ENCODE assay signal across 8 cellular contexts in the genomic region with DNA sequence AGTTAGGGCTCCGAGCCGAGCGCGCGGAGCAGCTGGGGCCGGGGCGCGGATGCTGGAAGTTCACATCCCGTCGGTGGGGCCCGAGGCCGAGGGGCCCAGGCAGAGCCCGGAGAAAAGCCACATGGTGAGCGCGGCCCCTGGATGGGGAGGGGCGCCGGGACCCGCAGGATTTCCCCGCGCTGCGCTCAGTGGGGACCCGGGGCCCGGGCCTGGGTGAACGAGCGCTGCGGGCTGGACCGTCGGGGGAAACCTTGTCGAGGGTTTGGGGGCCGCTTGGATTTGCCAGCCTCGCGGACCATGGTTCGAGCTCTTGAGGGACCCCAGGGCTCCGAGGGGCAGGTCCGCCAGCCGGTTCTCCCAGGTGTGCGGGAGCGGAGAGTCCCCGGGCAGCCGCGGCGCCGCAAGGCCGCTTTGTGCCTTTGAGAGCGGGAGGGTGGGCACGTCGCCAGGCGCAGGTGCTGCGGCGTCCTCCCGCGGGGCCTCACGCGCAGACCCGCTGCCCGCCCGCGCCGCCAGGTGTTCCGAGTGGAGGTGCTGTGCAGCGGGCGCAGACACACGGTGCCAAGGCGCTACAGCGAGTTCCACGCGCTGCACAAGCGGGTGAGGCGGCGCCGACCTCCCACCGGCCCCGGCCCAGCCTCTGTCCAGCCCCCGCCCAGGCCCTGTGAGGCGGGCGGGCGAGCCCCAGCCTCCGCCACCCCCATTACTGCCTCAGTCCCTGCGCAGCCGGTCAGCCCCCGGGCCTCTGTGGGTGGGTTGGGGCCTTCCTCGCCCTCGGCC. TPM values are rescaled to one million over a fixed set of nuclear protein-coding genes. Genes with fewer than 3 reads are reported as not detected.
A peak's percentile ranks its signal among the peaks of the same experiment; 100 is the strongest.
DNase-seq lines count a peak whose midpoint lies in the region; ATAC-seq and TF ChIP-seq lines count a peak whose summit lies in the region.

Gene SNX22 (plus strand): TSS at position 5 of the 780 bp plus-strand sequence. CDS start 45 bp downstream, at position 50.

- no peak within 1 kb of the TSS for H3K9ac ChIP-seq in parathyroid adenoma

- POLR2A ChIA-PET in activated B cell treated with CpG ODN at 0.5 μM for 24 hours (lab: Charles Lee): interaction anchor here (0.5 to 6.9 kb wide), 10 partner anchors 9 to 551 kb away, joined by 3 to 124 read pairs (median 4); partner anchors contain the start of genes CIAO2A, PPIB and SNX1

- no peaks in the 10 kb centered on the region for H3K9me3 Mint-ChIP-seq in activated B cell treated with CpG ODN at 0.5 μM for 24 hours

- peak within 1 kb of the TSS; percentile 51 for H3K4me2 ChIP-seq in parathyroid adenoma (ENCODE audit: low read length)

- peak within 1 kb of the TSS; percentile 86 for H3K4me3 Mint-ChIP-seq in activated B cell treated with CpG ODN at 0.5 μM for 24 hours

- DNase-seq in activated CD4-positive, alpha-beta T cell treated with anti-CD3 and anti-CD28 coated beads for 4 hours: peak; percentile 13 to 36
- no peak for DNase-seq in activated CD4-positive, alpha-beta T cell treated with anti-CD3 and anti-CD28 coated beads, Interleukin-2, amount 50 U/mL, for 4 hours
- DNase-seq in activated B cell treated with CpG ODN at 0.5 μM for 24 hours: peak; percentile 55
- DNase-seq in fibroblast of mammary gland (ENCODE audit: low read depth): no peak
- DNase-seq in NCI-H524 treated with DMSO at 0.1 percent for 48 hours (lab: John Stamatoyannopoulos, UW): no peak
- DNase-seq in SK-N-DZ (ENCODE audit: low spot score): no peak

- no peaks in the 10 kb centered on the region for H3K4me1 ChIP-seq in parathyroid adenoma

- intact Hi-C loops in activated B cell treated with CpG ODN at 0.5 μM for 24 hours (cut with micrococcal nuclease): loop anchor here (1.0 to 10.0 kb wide), 6 partner anchors 141 to 1135 kb away; partner anchors contain the start of genes HERC1, PARP16 and USP3

- peak within 1 kb of the TSS; percentile 91 for H3K27ac Mint-ChIP-seq in activated B cell treated with CpG ODN at 0.5 μM for 24 hours

- no peak within 1 kb of the TSS for H3K27ac ChIP-seq in parathyroid adenoma

- H3K4me3 ChIP-seq in fibroblast of mammary gland (ENCODE audit: control insufficient read depth, low read depth, low read length) (peak within 1 kb of the TSS; percentile 43), parathyroid adenoma (ENCODE audit: low read depth, low read length) (peak within 1 kb of the TSS; percentile 2)

- peaks cover 3% of the 10 kb centered on the region for H3K27me3 ChIP-seq in parathyroid adenoma (ENCODE audit: control insufficient read depth, insufficient read depth, low read length)

- H3K4me1 Mint-ChIP-seq in activated B cell treated with CpG ODN at 0.5 μM for 24 hours: peaks cover 57% of the 10 kb centered on the region

- CTCF ChIA-PET in activated B cell treated with CpG ODN at 0.5 μM for 24 hours (lab: Charles Lee): interaction anchor here (1.3 to 3.3 kb wide), 5 partner anchors 11 to 235 kb away, joined by 4 to 37 read pairs (median 21); partner anchors contain the start of genes CIAO2A, PPIB and TRIP4

- TF ChIP-seq CTCF in activated B cell treated with CpG ODN at 0.5 μM for 24 hours (IDR thresholded peaks at IDR 0.05): no peak
- TF ChIP-seq CTCF in fibroblast of mammary gland (conservative IDR thresholded peaks at IDR 0.05; ENCODE audit: control insufficient read depth, insufficient read depth, low read depth, low read length): no peak
- no peak for TF ChIP-seq CTCF in parathyroid adenoma (IDR thresholded peaks at IDR 0.05)

- H2AFZ ChIP-seq in parathyroid adenoma: peak within 1 kb of the TSS; percentile 38

- H3K79me2 ChIP-seq in parathyroid adenoma: no peaks in the 10 kb centered on the region

- H3K36me3 ChIP-seq in parathyroid adenoma (ENCODE audit: control insufficient read depth, insufficient read depth, low read length): no peaks in the 10 kb centered on the region

- H3K27me3 Mint-ChIP-seq in activated B cell treated with CpG ODN at 0.5 μM for 24 hours: no peaks in the 10 kb centered on the region

- ATAC-seq in HG03064 (IDR thresholded peaks at IDR 0.05; ENCODE audit: low read depth, unreplicated experiment): peak; percentile 7
- ATAC-seq in activated B cell treated with CpG ODN at 0.5 μM for 24 hours (ENCODE audit: low read depth): peak; percentile 4

- no peaks in the 10 kb centered on the region for H3K9me3 ChIP-seq in parathyroid adenoma (ENCODE audit: control insufficient read depth, low read length)

- peaks cover 25% of the 10 kb centered on the region for H3K36me3 Mint-ChIP-seq in activated B cell treated with CpG ODN at 0.5 μM for 24 hours (ENCODE audit: low read depth)

RNA-seq across cellular contexts. Expression of gene SNX22, which starts in this region (rescaled TPM):
- 41.7 and 46.2 TPM in 2 replicates for total RNA-seq in activated B cell treated with CpG ODN at 0.5 μM for 24 hours
- polyA plus RNA-seq in SK-N-DZ (2014; cell fraction: cytosol; rRNA removed): 4.5 and 6.9 TPM in 2 replicates
- 22.6 and 27.8 TPM in 2 replicates for polyA plus RNA-seq in SK-N-DZ (2014; cell fraction: nucleus; rRNA removed)

Comparison
In these comparisons a context has a peak if more than half of its experiments do, and no peak if none do; other contexts are left out.
1. DNase-seq: peak in activated CD4-positive, alpha-beta T cell treated with anti-CD3 and anti-CD28 coated beads for 4 hours (2 of 2) and activated B cell treated with CpG ODN at 0.5 μM for 24 hours (single experiment); none in activated CD4-positive, alpha-beta T cell treated with anti-CD3 and anti-CD28 coated beads, Interleukin-2, amount 50 U/mL, for 4 hours (0 of 2), fibroblast of mammary gland (single experiment), NCI-H524 treated with DMSO at 0.1 percent for 48 hours (single experiment) and SK-N-DZ (single experiment).